18 cellular contexts compared by ENCODE assay signal in genomic region chr14:62428429-62429203, GRCh38.
DNase-seq lines count a peak whose midpoint lies in the region; ATAC-seq and TF ChIP-seq lines count a peak whose summit lies in the region.
"Had no signal": no experiment of that assay in that cellular context is flagged by ENCODE, and none has a peak within 500 bp of the region (broad histone marks: within the 10 kb centered on the region; RNA-seq: fewer than 3 reads in every experiment).

No MANE protein-coding gene starts in this region.

- H3K4me1 ChIP-seq in Karpas-422 (ENCODE audit: low read length) = no peaks in the 10 kb centered on the region
- H3K4me1 ChIP-seq: HAP-1, heart left ventricle, upper lobe of left lung had no signal

- H3K9me3 ChIP-seq in Karpas-422 (ENCODE audit: low read length) = peaks cover 26% of the 10 kb centered on the region
- H3K9me3 ChIP-seq: HAP-1, ovary had no signal

- no peaks in the 10 kb centered on the region for H4K20me1 ChIP-seq in Karpas-422 (ENCODE audit: insufficient read depth, low read depth, low read length)

- TF ChIP-seq CTCF in AG10803 (conservative IDR thresholded peaks at IDR 0.05; ENCODE audit: low read length) (no peak), chondrocyte (IDR thresholded peaks at IDR 0.05) (no peak)

- H3K27ac Mint-ChIP-seq in chondrocyte (ENCODE audit: unreplicated experiment) = peak overlapping the region; percentile 63
- H3K27ac Mint-ChIP-seq: activated naive CD8-positive, alpha-beta T cell; activated T-cell treated with anti-CD3 and anti-CD28 coated beads, Interleukin-2, amount 50 U/mL, for 24 hours had no signal

- no peaks in the 10 kb centered on the region for H3K27me3 Mint-ChIP-seq in chondrocyte (ENCODE audit: low read depth)
- H3K27me3 Mint-ChIP-seq: activated naive CD8-positive, alpha-beta T cell; activated T-cell treated with anti-CD3 and anti-CD28 coated beads, Interleukin-2, amount 50 U/mL, for 24 hours had no signal

- ATAC-seq in Right ventricle myocardium superior (ENCODE audit: poor library complexity) = no peak
- ATAC-seq: heart left ventricle had no signal

- peaks cover 12% of the 10 kb centered on the region for H3K27me3 ChIP-seq in Karpas-422 (ENCODE audit: low read length)
- H3K27me3 ChIP-seq: heart left ventricle, ovary, upper lobe of left lung had no signal

- H3K9me3 Mint-ChIP-seq in chondrocyte (ENCODE audit: low read depth) = peaks cover 49% of the 10 kb centered on the region

- H3K36me3 Mint-ChIP-seq in chondrocyte (ENCODE audit: low read depth) = peaks cover 4% of the 10 kb centered on the region
- H3K36me3 Mint-ChIP-seq: activated naive CD8-positive, alpha-beta T cell had no signal

- no peaks in the 10 kb centered on the region for H3K36me3 ChIP-seq in Karpas-422 (ENCODE audit: insufficient read depth, low read length)
- H3K36me3 ChIP-seq: HAP-1, heart left ventricle, ovary, upper lobe of left lung had no signal

- H2AFZ ChIP-seq in Karpas-422 (ENCODE audit: low read length) = no peak overlapping the region

- no peak overlapping the region for H3K4me3 ChIP-seq in AG10803 (ENCODE audit: low read length)
- no peak overlapping the region for H3K4me3 ChIP-seq in Karpas-422 (ENCODE audit: low read length)
- H3K4me3 ChIP-seq: HAP-1, heart left ventricle, ovary, SK-N-MC, upper lobe of left lung had no signal

- DNase-seq in AG10803 (ENCODE audit: low read depth) (peak; percentile 1), NCI-H82 treated with DMSO at 0.1 percent for 48 hours (lab: John Stamatoyannopoulos, UW; ENCODE audit: unreplicated experiment) (peak; percentile 100), chondrocyte (ENCODE audit: low spot score) (no peak), kidney tubule cell (ENCODE audit: low spot score) (peak; percentile 2), Ammon's horn (ENCODE audit: low spot score) (no peak), Karpas-422 (no peak), NCI-H2196 treated with DMSO at 0.1 percent for 48 hours (lab: John Stamatoyannopoulos, UW; ENCODE audit: unreplicated experiment) (no peak), Right ventricle myocardium superior (no peak)
- DNase-seq: activated T-cell treated with anti-CD3 and anti-CD28 coated beads, Interleukin-2, amount 50 U/mL, for 24 hours; heart left ventricle; kidney; NCI-H1092 treated with DMSO at 0.1 percent for 48 hours; ovary; stimulated activated naive CD4-positive, alpha-beta T cell treated with Interleukin-2 at 50 U/mL for 16 hours; upper lobe of left lung had no signal

- peaks cover 5% of the 10 kb centered on the region for H3K4me1 Mint-ChIP-seq in chondrocyte (ENCODE audit: low read depth)

- no peaks in the 10 kb centered on the region for H3K9me2 ChIP-seq in Karpas-422 (replicated peaks; ENCODE audit: insufficient read depth, low read length)

- intact Hi-C loops in Right ventricle myocardium superior (cut with DNase I) = no loop called here

- H3K79me2 ChIP-seq in Karpas-422 (ENCODE audit: low read length) = no peaks in the 10 kb centered on the region

- H3K4me3 Mint-ChIP-seq in chondrocyte (ENCODE audit: unreplicated experiment) = no peak overlapping the region
- H3K4me3 Mint-ChIP-seq: activated naive CD8-positive, alpha-beta T cell; activated T-cell treated with anti-CD3 and anti-CD28 coated beads, Interleukin-2, amount 50 U/mL, for 24 hours had no signal

- H3K9ac ChIP-seq in Karpas-422 (ENCODE audit: low read length) = no peak overlapping the region

- H3K27ac ChIP-seq in Karpas-422 (ENCODE audit: low read length) = no peak overlapping the region
- H3K27ac ChIP-seq: heart left ventricle, ovary, SK-N-MC, upper lobe of left lung had no signal

- no peak overlapping the region for H3K4me2 ChIP-seq in Karpas-422 (ENCODE audit: low read depth, low read length, poor library complexity, severe bottlenecking)

Comparison
In these comparisons a context has a peak if more than half of its experiments do, and no peak if none do; other contexts are left out.
1. DNase-seq: peak in AG10803 (single experiment), NCI-H82 treated with DMSO at 0.1 percent for 48 hours (single experiment) and kidney tubule cell (single experiment); none in chondrocyte (single experiment), Ammon's horn (single experiment), Karpas-422 (single experiment), NCI-H2196 treated with DMSO at 0.1 percent for 48 hours (single experiment) and Right ventricle myocardium superior (single experiment).